Comparison of ENCODE assay signal across 21 cellular contexts in genomic region chr14:91036741-91037469, GRCh38.
"Had no signal": no experiment of that assay in that cellular context is flagged by ENCODE, and none has a peak within 500 bp of the region (broad histone marks: within the 10 kb centered on the region; RNA-seq: fewer than 3 reads in every experiment).

No MANE protein-coding gene starts in this region.

- H3K4me3 Mint-ChIP-seq: immature natural killer cell, neural progenitor cell, WTC11 had no signal

- H3K4me3 ChIP-seq: adrenal gland, breast epithelium, heart right ventricle, neural progenitor cell, prostate gland, right atrium auricular region, stomach, thoracic aorta, upper lobe of right lung had no signal

- H3K4me1 ChIP-seq: adrenal gland, prostate gland, right atrium auricular region, upper lobe of right lung had no signal

- H3K4me2 ChIP-seq: neural progenitor cell, SK-N-SH had no signal

- H3K9me3 Mint-ChIP-seq: immature natural killer cell; neural progenitor cell; T-helper 2 cell treated with Interferon-gamma antibody and Interleukin-4, amounts not matched to agents 5 μg/mL and 100 μg/mL, for 36 hours had no signal

- H3K9ac ChIP-seq: neural progenitor cell, SK-N-SH had no signal

- H3K27me3 ChIP-seq: adrenal gland, breast epithelium, heart right ventricle, neural progenitor cell, right atrium auricular region, stomach, upper lobe of right lung had no signal

- H3K36me3 ChIP-seq: adrenal gland, breast epithelium, heart right ventricle, neural progenitor cell, prostate gland, right atrium auricular region, thoracic aorta, upper lobe of right lung had no signal

- ATAC-seq: heart right ventricle, left ventricle myocardium superior, upper lobe of right lung, WTC11 had no signal

- DNase-seq: activated CD4-positive, alpha-beta T cell treated with anti-CD3 and anti-CD28 coated beads for 48 hours; activated effector memory CD4-positive, alpha-beta T cell treated with Interleukin-2 at 50 U/mL for 16 hours; activated naive CD4-positive, alpha-beta T cell treated with anti-CD3 and anti-CD28 coated beads, Interleukin-2, amount 50 U/mL, for 16 hours; activated T-cell treated with anti-CD3 and anti-CD28 coated beads for 4 hours; adrenal gland; effector CD4-positive, alpha-beta T cell; heart right ventricle; immature natural killer cell; kidney glomerular epithelial cell; left ventricle myocardium superior; SK-N-SH; stimulated activated CD4-positive, alpha-beta T cell treated with anti-CD3 and anti-CD28 coated beads, Interleukin-12 subunit alpha, Interleukin-12 subunit beta, amount 100 ng/mL, for 4 hours; stomach; upper lobe of right lung had no signal

- H3K9me3 ChIP-seq: adrenal gland, breast epithelium, heart right ventricle, prostate gland, right atrium auricular region, SK-N-SH, stomach, thoracic aorta, upper lobe of right lung had no signal

- H3K4me1 Mint-ChIP-seq: WTC11 had no signal

- H3K27ac Mint-ChIP-seq: neural progenitor cell, WTC11 had no signal

- H3K27ac ChIP-seq: adrenal gland, breast epithelium, heart right ventricle, neural progenitor cell, prostate gland, right atrium auricular region, stomach, thoracic aorta, upper lobe of right lung had no signal

- H2AFZ ChIP-seq: neural progenitor cell had no signal

- H3K36me3 Mint-ChIP-seq: neural progenitor cell, WTC11 had no signal
